In genomic region chr10:88820990-88821389, GRCh38 we compare ENCODE assay signal across 18 cellular contexts. TPM values are rescaled to one million over a fixed set of nuclear protein-coding genes. Genes with fewer than 3 reads are reported as not detected.
DNase-seq lines count a peak whose midpoint lies in the region; ATAC-seq and TF ChIP-seq lines count a peak whose summit lies in the region.
"Had no signal": no experiment of that assay in that cellular context is flagged by ENCODE, and none has a peak within 500 bp of the region (broad histone marks: within the 10 kb centered on the region; RNA-seq: fewer than 3 reads in every experiment).

No MANE protein-coding gene starts in this region.

- H3K9me3 ChIP-seq in RWPE2 (ENCODE audit: severe bottlenecking): no peaks in the 10 kb centered on the region
- H3K9me3 ChIP-seq in testis: no peaks in the 10 kb centered on the region
- H3K9me3 ChIP-seq: BLaER1 treated with 17β-estradiol and CSF1 and Interleukin-3, amounts not matched to agents 10 nM and 100 nM; gastroesophageal sphincter had no signal

- H3K4me1 ChIP-seq in RWPE2 (ENCODE audit: insufficient read depth, poor library complexity, severe bottlenecking) (peaks cover 13% of the 10 kb centered on the region), testis (no peaks in the 10 kb centered on the region)
- H3K4me1 ChIP-seq: BLaER1 treated with 17β-estradiol and CSF1 and Interleukin-3, amounts not matched to agents 10 nM and 100 nM had no signal

- peaks cover 65% of the 10 kb centered on the region for H3K4me1 Mint-ChIP-seq in activated naive CD4-positive, alpha-beta T cell treated with anti-CD3 and anti-CD28 coated beads, Interleukin-2, amount 50 U/mL, for 24 hours
- peaks cover 39% of the 10 kb centered on the region for H3K4me1 Mint-ChIP-seq in activated naive CD4-positive, alpha-beta T cell treated with anti-CD3 and anti-CD28 coated beads, Interleukin-2, amount 10 ng/mL, durations not matched to agents 7 days and 5 days

- H3K4me3 Mint-ChIP-seq in activated naive CD4-positive, alpha-beta T cell treated with anti-CD3 and anti-CD28 coated beads, Interleukin-2, amount 50 U/mL, for 24 hours: no peak overlapping the region
- no peak overlapping the region for H3K4me3 Mint-ChIP-seq in activated naive CD4-positive, alpha-beta T cell treated with anti-CD3 and anti-CD28 coated beads, Interleukin-2, amount 10 ng/mL, durations not matched to agents 7 days and 5 days
- H3K4me3 Mint-ChIP-seq: central memory CD8-positive, alpha-beta T cell had no signal

- H3K4me3 ChIP-seq in RWPE2 (ENCODE audit: severe bottlenecking): no peak overlapping the region
- H3K4me3 ChIP-seq in fibroblast of mammary gland (ENCODE audit: control insufficient read depth, low read depth, low read length): no peak overlapping the region
- no peak overlapping the region for H3K4me3 ChIP-seq in testis
- H3K4me3 ChIP-seq: BLaER1 treated with 17β-estradiol and CSF1 and Interleukin-3, amounts not matched to agents 10 nM and 100 nM; gastroesophageal sphincter had no signal

- TF ChIP-seq CTCF in RWPE2 (IDR thresholded peaks at IDR 0.05; ENCODE audit: poor library complexity, severe bottlenecking) (no peak), fibroblast of mammary gland (conservative IDR thresholded peaks at IDR 0.05; ENCODE audit: control insufficient read depth, insufficient read depth, low read depth, low read length) (no peak), testis (IDR thresholded peaks at IDR 0.05) (no peak)

- peaks cover 4% of the 10 kb centered on the region for H3K9me3 Mint-ChIP-seq in activated naive CD4-positive, alpha-beta T cell treated with anti-CD3 and anti-CD28 coated beads, Interleukin-2, amount 50 U/mL, for 24 hours
- H3K9me3 Mint-ChIP-seq in activated naive CD4-positive, alpha-beta T cell treated with anti-CD3 and anti-CD28 coated beads, Interleukin-2, amount 10 ng/mL, durations not matched to agents 7 days and 5 days: peaks cover 4% of the 10 kb centered on the region
- H3K9me3 Mint-ChIP-seq: activated T-helper 2 cell treated with anti-CD3 and anti-CD28 coated beads, Interferon-gamma antibody, Interleukin-2, Interleukin-4, amounts not matched to agents 10 μg/mL and 5 μg/mL and 100 μg/mL, durations not matched to agents 14 hours and 24 hours and 36 hours had no signal

- H3K36me3 ChIP-seq in RWPE2 (ENCODE audit: low read depth): no peaks in the 10 kb centered on the region
- H3K36me3 ChIP-seq in testis (ENCODE audit: low read depth, missing control alignments): no peaks in the 10 kb centered on the region
- H3K36me3 ChIP-seq: gastroesophageal sphincter had no signal

- H3K27ac Mint-ChIP-seq in activated naive CD4-positive, alpha-beta T cell treated with anti-CD3 and anti-CD28 coated beads, Interleukin-2, amount 50 U/mL, for 24 hours: peak overlapping the region; percentile 47
- H3K27ac Mint-ChIP-seq in activated naive CD4-positive, alpha-beta T cell treated with anti-CD3 and anti-CD28 coated beads, Interleukin-2, amount 10 ng/mL, durations not matched to agents 7 days and 5 days: no peak overlapping the region
- H3K27ac Mint-ChIP-seq: activated T-helper 2 cell treated with anti-CD3 and anti-CD28 coated beads, Interferon-gamma antibody, Interleukin-2, Interleukin-4, amounts not matched to agents 10 μg/mL and 5 μg/mL and 100 μg/mL, durations not matched to agents 14 hours and 24 hours and 36 hours had no signal

- intact Hi-C loops in testis (cut with DNase I; ENCODE audit: low total_unique reads): no loop called here

- H3K27me3 Mint-ChIP-seq in activated naive CD4-positive, alpha-beta T cell treated with anti-CD3 and anti-CD28 coated beads, Interleukin-2, amount 50 U/mL, for 24 hours: no peaks in the 10 kb centered on the region
- H3K27me3 Mint-ChIP-seq in activated naive CD4-positive, alpha-beta T cell treated with anti-CD3 and anti-CD28 coated beads, Interleukin-2, amount 10 ng/mL, durations not matched to agents 7 days and 5 days: no peaks in the 10 kb centered on the region
- H3K27me3 Mint-ChIP-seq: central memory CD8-positive, alpha-beta T cell had no signal

- CTCF ChIA-PET in activated naive CD4-positive, alpha-beta T cell treated with anti-CD3 and anti-CD28 coated beads, Interleukin-2, amount 10 ng/mL, durations not matched to agents 7 days and 5 days (lab: Charles Lee): interaction anchor here (0.8 to 1.7 kb wide), 5 partner anchors 11 to 971 kb away, joined by 3 to 9 read pairs (median 4); no protein-coding TSS in a partner anchor

- H3K27me3 ChIP-seq in RWPE2 (ENCODE audit: insufficient read depth, poor library complexity, severe bottlenecking) (no peaks in the 10 kb centered on the region), testis (no peaks in the 10 kb centered on the region)
- H3K27me3 ChIP-seq: BLaER1 treated with 17β-estradiol and CSF1 and Interleukin-3, amounts not matched to agents 10 nM and 100 nM; gastroesophageal sphincter had no signal

- DNase-seq in activated naive CD4-positive, alpha-beta T cell treated with anti-CD3 and anti-CD28 coated beads, Interleukin-2, amount 10 ng/mL, durations not matched to agents 7 days and 5 days: no peak
- no peak for DNase-seq in RWPE2 (ENCODE audit: low spot score)
- DNase-seq in fibroblast of mammary gland (ENCODE audit: low read depth): peak; percentile 80
- DNase-seq in superior temporal gyrus (ENCODE audit: extremely low spot score): peak; percentile 67
- no peak for DNase-seq in testis
- no peak for DNase-seq in NCI-H2196 (lab: John Stamatoyannopoulos, UW; ENCODE audit: unreplicated experiment)
- DNase-seq in SW480 (ENCODE audit: low spot score): no peak
- DNase-seq: activated CD4-positive, alpha-beta T cell treated with anti-CD3 and anti-CD28 coated beads for 4 hours; left ventricle myocardium superior; NCI-H1048; NCI-H526 treated with DMSO at 0.1 percent for 48 hours; stimulated activated CD4-positive, alpha-beta T cell treated with anti-CD3 and anti-CD28 coated beads, Interleukin-12 subunit alpha, Interleukin-12 subunit beta, amount 100 ng/mL, for 4 hours had no signal

- H3K36me3 Mint-ChIP-seq in activated naive CD4-positive, alpha-beta T cell treated with anti-CD3 and anti-CD28 coated beads, Interleukin-2, amount 50 U/mL, for 24 hours: peaks cover 3% of the 10 kb centered on the region
- peaks cover 12% of the 10 kb centered on the region for H3K36me3 Mint-ChIP-seq in activated naive CD4-positive, alpha-beta T cell treated with anti-CD3 and anti-CD28 coated beads, Interleukin-2, amount 10 ng/mL, durations not matched to agents 7 days and 5 days

- peak; percentile 72 for ATAC-seq in RWPE2 (ENCODE audit: low read depth)
- ATAC-seq: gastroesophageal sphincter, left ventricle myocardium superior had no signal

- no peak for TF ChIP-seq POLR2A in testis (IDR thresholded peaks at IDR 0.05)

- H3K27ac ChIP-seq in RWPE2 (ENCODE audit: poor library complexity, severe bottlenecking): no peak overlapping the region
- no peak overlapping the region for H3K27ac ChIP-seq in testis
- H3K27ac ChIP-seq: BLaER1 treated with 17β-estradiol and CSF1 and Interleukin-3, amounts not matched to agents 10 nM and 100 nM; gastroesophageal sphincter had no signal

RNA-seq across cellular contexts. Expression of gene LIPM, which starts 18.5 kb away (rescaled TPM):
- total RNA-seq in testis: not detected
- polyA plus RNA-seq in testis (ENCODE audit: insufficient read depth, low read depth, low replicate concordance): not detected
- total RNA-seq: activated T-helper 2 cell treated with anti-CD3 and anti-CD28 coated beads, Interferon-gamma antibody, Interleukin-2, Interleukin-4, amounts not matched to agents 10 μg/mL and 5 μg/mL and 100 μg/mL, durations not matched to agents 14 hours and 24 hours and 36 hours; gastroesophageal sphincter; left ventricle myocardium superior; urinary bladder had no signal
- polyA plus RNA-seq: urinary bladder had no signal

RNA-seq across cellular contexts. Expression of gene ANKRD22, which starts 30.7 kb away (rescaled TPM):
- total RNA-seq in testis: under 1 TPM in 1 of 2 donors, not detected in 1; 0.31 TPM
- polyA plus RNA-seq in testis (ENCODE audit: insufficient read depth, low read depth, low replicate concordance): 1.3 TPM
- total RNA-seq: activated T-helper 2 cell treated with anti-CD3 and anti-CD28 coated beads, Interferon-gamma antibody, Interleukin-2, Interleukin-4, amounts not matched to agents 10 μg/mL and 5 μg/mL and 100 μg/mL, durations not matched to agents 14 hours and 24 hours and 36 hours; left ventricle myocardium superior had no signal

RNA-seq across cellular contexts. Expression of gene STAMBPL1, which starts 59.1 kb away (rescaled TPM):
- 10 to 100 TPM; 20.0 to 32.3 TPM for total RNA-seq in testis
- 37.5 TPM for polyA plus RNA-seq in testis (ENCODE audit: insufficient read depth, low read depth, low replicate concordance)

Comparison
In these comparisons a context has a peak if more than half of its experiments do, and no peak if none do; other contexts are left out.
1. DNase-seq: peak in fibroblast of mammary gland (single experiment) and superior temporal gyrus (single experiment); none in activated naive CD4-positive, alpha-beta T cell treated with anti-CD3 and anti-CD28 coated beads, Interleukin-2, amount 10 ng/mL, durations not matched to agents 7 days and 5 days (single experiment), RWPE2 (single experiment), testis (single experiment), NCI-H2196 (single experiment) and SW480 (single experiment).